23 cellular contexts compared by ENCODE assay signal in genomic region chr6:150345786-150346185, GRCh38. TPM values are rescaled to one million over a fixed set of nuclear protein-coding genes. Genes with fewer than 3 reads are reported as not detected.
"Had no signal": no experiment of that assay in that cellular context is flagged by ENCODE, and none has a peak within 500 bp of the region (broad histone marks: within the 10 kb centered on the region; RNA-seq: fewer than 3 reads in every experiment).

No MANE protein-coding gene starts in this region.

- H3K4me3 ChIP-seq: body of pancreas, gastrocnemius medialis, left lung, mucosa of descending colon, ovary had no signal

- H3K27me3 ChIP-seq: body of pancreas, gastrocnemius medialis, left lung, ovary had no signal

- ATAC-seq: activated CD4-positive, alpha-beta T cell treated with anti-CD3 and anti-CD28 coated beads for 36 hours; activated T-cell treated with anti-CD3 and anti-CD28 coated beads, Interleukin-2, amount 50 U/mL, for 4 hours; body of pancreas; gastrocnemius medialis; left lung; mucosa of descending colon; naive thymus-derived CD4-positive, alpha-beta T cell; stimulated activated effector memory CD8-positive, alpha-beta T cell treated with anti-CD3 and anti-CD28 coated beads, Interleukin-12 subunit alpha, Interleukin-12 subunit beta, amount 100 ng/mL, for 72 hours had no signal

- H3K9me3 Mint-ChIP-seq: activated CD4-positive, alpha-beta memory T cell treated with anti-CD3 and anti-CD28 coated beads for 36 hours; activated naive CD4-positive, alpha-beta T cell treated with anti-CD3 and anti-CD28 coated beads, Interleukin-2, amount 50 U/mL, for 24 hours; activated T-cell treated with anti-CD3 and anti-CD28 coated beads, Interleukin-2, amount 50 U/mL, for 4 hours; central memory CD8-positive, alpha-beta T cell; memory B cell; stimulated activated effector memory CD8-positive, alpha-beta T cell treated with anti-CD3 and anti-CD28 coated beads, Interleukin-12 subunit alpha, Interleukin-12 subunit beta, amount 100 ng/mL, for 72 hours had no signal

- H3K36me3 Mint-ChIP-seq: activated CD4-positive, alpha-beta memory T cell treated with anti-CD3 and anti-CD28 coated beads for 36 hours; activated naive CD4-positive, alpha-beta T cell treated with anti-CD3 and anti-CD28 coated beads, Interleukin-2, amount 50 U/mL, for 24 hours; memory B cell; naive thymus-derived CD4-positive, alpha-beta T cell; stimulated activated effector memory CD8-positive, alpha-beta T cell treated with anti-CD3 and anti-CD28 coated beads, Interleukin-12 subunit alpha, Interleukin-12 subunit beta, amount 100 ng/mL, for 72 hours had no signal

- DNase-seq: activated CD4-positive, alpha-beta memory T cell treated with anti-CD3 and anti-CD28 coated beads for 36 hours; activated CD4-positive, alpha-beta T cell treated with anti-CD3 and anti-CD28 coated beads for 36 hours; activated effector memory CD4-positive, alpha-beta T cell treated with anti-CD3 and anti-CD28 coated beads, Interleukin-2, amount 50 U/mL, for 16 hours; activated T-cell treated with anti-CD3 and anti-CD28 coated beads, Interleukin-2, amount 50 U/mL, for 4 hours; cortex of kidney; effector CD4-positive, alpha-beta T cell; gastrocnemius medialis; left lung; naive thymus-derived CD4-positive, alpha-beta T cell; ovary; stimulated activated CD4-positive, alpha-beta T cell treated with anti-CD3 and anti-CD28 coated beads, Interleukin-12 subunit alpha, Interleukin-12 subunit beta, amount 100 ng/mL, for 4 hours; stimulated activated CD4-positive, alpha-beta T cell treated with anti-CD3 and anti-CD28 coated beads, Interleukin-2, amount 100 ng/mL, for 24 hours; T-helper 1 cell; T1000 had no signal

- H3K27ac ChIP-seq: body of pancreas, gastrocnemius medialis, left lung, ovary, VCaP had no signal

- H3K4me3 Mint-ChIP-seq: activated CD4-positive, alpha-beta memory T cell treated with anti-CD3 and anti-CD28 coated beads for 36 hours; activated CD4-positive, alpha-beta T cell treated with anti-CD3 and anti-CD28 coated beads for 36 hours; activated naive CD4-positive, alpha-beta T cell treated with anti-CD3 and anti-CD28 coated beads, Interleukin-2, amount 50 U/mL, for 24 hours; activated T-cell treated with anti-CD3 and anti-CD28 coated beads, Interleukin-2, amount 50 U/mL, for 4 hours; central memory CD8-positive, alpha-beta T cell; memory B cell; naive thymus-derived CD4-positive, alpha-beta T cell; stimulated activated effector memory CD8-positive, alpha-beta T cell treated with anti-CD3 and anti-CD28 coated beads, Interleukin-12 subunit alpha, Interleukin-12 subunit beta, amount 100 ng/mL, for 72 hours had no signal

- H3K9me3 ChIP-seq: body of pancreas, gastrocnemius medialis, left lung, mucosa of descending colon, ovary had no signal

- H3K4me1 Mint-ChIP-seq: activated CD4-positive, alpha-beta T cell treated with anti-CD3 and anti-CD28 coated beads for 36 hours; activated naive CD4-positive, alpha-beta T cell treated with anti-CD3 and anti-CD28 coated beads, Interleukin-2, amount 50 U/mL, for 24 hours; central memory CD8-positive, alpha-beta T cell; naive thymus-derived CD4-positive, alpha-beta T cell; stimulated activated effector memory CD8-positive, alpha-beta T cell treated with anti-CD3 and anti-CD28 coated beads, Interleukin-12 subunit alpha, Interleukin-12 subunit beta, amount 100 ng/mL, for 72 hours had no signal

- H3K36me3 ChIP-seq: gastrocnemius medialis, left lung, ovary had no signal

- H3K4me1 ChIP-seq: body of pancreas, gastrocnemius medialis, left lung had no signal

- H3K27ac Mint-ChIP-seq: activated CD4-positive, alpha-beta memory T cell treated with anti-CD3 and anti-CD28 coated beads for 36 hours; activated CD4-positive, alpha-beta T cell treated with anti-CD3 and anti-CD28 coated beads for 36 hours; activated naive CD4-positive, alpha-beta T cell treated with anti-CD3 and anti-CD28 coated beads, Interleukin-2, amount 50 U/mL, for 24 hours; memory B cell; naive thymus-derived CD4-positive, alpha-beta T cell; stimulated activated effector memory CD8-positive, alpha-beta T cell treated with anti-CD3 and anti-CD28 coated beads, Interleukin-12 subunit alpha, Interleukin-12 subunit beta, amount 100 ng/mL, for 72 hours had no signal

RNA-seq across cellular contexts. Expression of gene IYD, which starts 23.0 kb away (rescaled TPM):
- total RNA-seq: activated CD4-positive, alpha-beta memory T cell treated with anti-CD3 and anti-CD28 coated beads for 36 hours; activated CD4-positive, alpha-beta T cell treated with anti-CD3 and anti-CD28 coated beads for 36 hours; endothelial cell of umbilical vein; fibroblast of lung; naive thymus-derived CD4-positive, alpha-beta T cell; ovary had no signal
- polyA plus RNA-seq: endothelial cell of umbilical vein; fibroblast of lung; naive thymus-derived CD4-positive, alpha-beta T cell; ovary had no signal
